ENCODE assay signal across 1 cellular context in the genomic region with DNA sequence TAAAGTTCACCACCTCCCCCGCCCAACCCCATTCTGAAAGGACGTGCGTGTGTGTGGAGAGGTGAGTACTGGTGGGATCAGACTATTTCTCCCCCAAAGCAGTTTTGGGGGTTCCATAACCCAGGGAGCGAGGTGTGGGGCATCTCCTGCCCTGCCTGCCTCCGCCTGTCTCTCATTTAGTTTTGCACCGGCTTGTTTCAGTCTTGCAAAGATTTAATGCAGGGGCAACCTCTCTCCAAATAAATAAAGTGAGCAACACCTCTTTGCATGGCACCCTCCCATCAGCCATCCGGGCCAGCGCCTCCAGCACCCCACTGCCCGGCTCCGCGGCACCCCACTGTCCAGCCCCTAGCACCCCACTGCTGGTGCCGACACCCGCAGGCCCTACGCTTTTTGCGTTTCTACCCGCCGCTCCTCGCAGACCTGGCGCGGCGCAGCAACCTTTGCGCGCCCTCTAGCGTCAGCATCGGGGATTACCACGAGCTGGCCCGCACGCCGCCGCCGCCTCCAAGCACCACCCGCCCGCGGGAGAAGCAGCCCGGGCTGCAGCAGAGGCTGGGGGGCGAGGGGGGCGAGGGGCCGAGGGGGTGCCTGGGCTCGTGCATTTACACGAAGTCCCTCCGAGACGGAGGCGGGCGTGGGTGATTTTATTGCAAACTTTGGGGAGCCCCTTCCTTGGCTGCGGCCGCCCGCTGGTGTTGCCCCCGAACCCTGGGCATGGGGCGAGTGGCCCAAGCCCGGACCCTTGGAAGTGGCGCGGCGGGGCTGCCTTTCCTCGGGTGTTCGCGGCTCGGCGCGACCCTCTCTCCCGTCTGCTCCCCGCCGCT.
TF ChIP-seq lines count a peak whose summit lies in the region.

No MANE protein-coding gene starts in this region.

TF ChIP-seq in neural cell, 6 proteins besides CTCF, POLR2A, EP300 and RAD21 (continued from another document):
- TF ChIP-seq, protein P1, sequence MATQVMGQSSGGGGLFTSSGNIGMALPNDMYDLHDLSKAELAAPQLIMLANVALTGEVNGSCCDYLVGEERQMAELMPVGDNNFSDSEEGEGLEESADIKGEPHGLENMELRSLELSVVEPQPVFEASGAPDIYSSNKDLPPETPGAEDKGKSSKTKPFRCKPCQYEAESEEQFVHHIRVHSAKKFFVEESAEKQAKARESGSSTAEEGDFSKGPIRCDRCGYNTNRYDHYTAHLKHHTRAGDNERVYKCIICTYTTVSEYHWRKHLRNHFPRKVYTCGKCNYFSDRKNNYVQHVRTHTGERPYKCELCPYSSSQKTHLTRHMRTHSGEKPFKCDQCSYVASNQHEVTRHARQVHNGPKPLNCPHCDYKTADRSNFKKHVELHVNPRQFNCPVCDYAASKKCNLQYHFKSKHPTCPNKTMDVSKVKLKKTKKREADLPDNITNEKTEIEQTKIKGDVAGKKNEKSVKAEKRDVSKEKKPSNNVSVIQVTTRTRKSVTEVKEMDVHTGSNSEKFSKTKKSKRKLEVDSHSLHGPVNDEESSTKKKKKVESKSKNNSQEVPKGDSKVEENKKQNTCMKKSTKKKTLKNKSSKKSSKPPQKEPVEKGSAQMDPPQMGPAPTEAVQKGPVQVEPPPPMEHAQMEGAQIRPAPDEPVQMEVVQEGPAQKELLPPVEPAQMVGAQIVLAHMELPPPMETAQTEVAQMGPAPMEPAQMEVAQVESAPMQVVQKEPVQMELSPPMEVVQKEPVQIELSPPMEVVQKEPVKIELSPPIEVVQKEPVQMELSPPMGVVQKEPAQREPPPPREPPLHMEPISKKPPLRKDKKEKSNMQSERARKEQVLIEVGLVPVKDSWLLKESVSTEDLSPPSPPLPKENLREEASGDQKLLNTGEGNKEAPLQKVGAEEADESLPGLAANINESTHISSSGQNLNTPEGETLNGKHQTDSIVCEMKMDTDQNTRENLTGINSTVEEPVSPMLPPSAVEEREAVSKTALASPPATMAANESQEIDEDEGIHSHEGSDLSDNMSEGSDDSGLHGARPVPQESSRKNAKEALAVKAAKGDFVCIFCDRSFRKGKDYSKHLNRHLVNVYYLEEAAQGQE (IDR thresholded peaks at IDR 0.05; ENCODE audit: borderline replicate concordance): no peak
